ENCODE assay signal across 8 cellular contexts in the genomic region with DNA sequence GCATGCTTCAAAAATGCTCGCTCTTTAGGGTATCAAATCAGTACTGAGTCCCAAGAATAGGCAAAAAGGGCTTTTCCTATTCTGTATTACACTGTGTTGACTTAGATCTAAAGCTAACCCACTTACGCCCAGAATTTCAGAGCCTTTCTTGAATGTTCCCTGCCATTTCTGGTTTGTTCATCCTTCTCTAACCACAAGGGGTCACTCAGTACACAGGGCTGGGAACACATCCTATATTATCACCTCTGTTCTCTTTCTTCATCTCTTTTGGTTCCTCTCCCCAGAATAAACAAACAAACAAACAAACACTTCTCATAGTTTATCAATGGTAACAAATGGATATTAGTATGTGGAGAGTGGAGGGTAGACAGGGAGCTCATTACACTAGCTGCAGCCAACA. TPM values are rescaled to one million over a fixed set of nuclear protein-coding genes. Genes with fewer than 3 reads are reported as not detected.
DNase-seq lines count a peak whose midpoint lies in the region; ATAC-seq and TF ChIP-seq lines count a peak whose summit lies in the region.

No MANE protein-coding gene starts in this region.

- WGBS in SK-N-SH (ENCODE audit: low lambda C conversion rate) = 25% methylated on average over 2 of the region's 2 CpGs

- no peak for TF ChIP-seq EP300 in SK-N-SH (IDR thresholded peaks at IDR 0.05; ENCODE audit: borderline replicate concordance in 1 of 2, low read depth in 1 of 2, low read length in 1 of 2)

- no peak overlapping the region for H3K4me2 ChIP-seq in SK-N-SH

- H3K4me3 Mint-ChIP-seq in T-helper 17 cell = no peak overlapping the region

- no peak overlapping the region for H3K27ac Mint-ChIP-seq in T-helper 17 cell

- no peak overlapping the region; a peak in 1 of 4 replicates for H3K4me3 ChIP-seq in SK-N-SH (ENCODE audit: low read depth in 2 of 2, low read length in 1 of 2)

- TF ChIP-seq CTCF in SK-N-SH (IDR thresholded peaks at IDR 0.05) = peak; percentile 72

- no peaks in the 10 kb centered on the region for H3F3A ChIP-seq in SK-N-SH (replicated peaks; ENCODE audit: insufficient read depth)

- no peak for ATAC-seq in HG03342 (IDR thresholded peaks at IDR 0.05; ENCODE audit: unreplicated experiment)
- ATAC-seq in sciatic nerve = no peak
- no peak for ATAC-seq in T-helper 17 cell

- H3K36me3 Mint-ChIP-seq in T-helper 17 cell (ENCODE audit: low read depth) = no peaks in the 10 kb centered on the region

- TF ChIP-seq RAD21 in SK-N-SH (IDR thresholded peaks at IDR 0.05; ENCODE audit: low read length) = peak; percentile 83

- DNase-seq in DMS53 (lab: John Stamatoyannopoulos, UW) (peak; percentile 65), HuH-7.5 (ENCODE audit: low spot score) (peak; percentile 2), SK-N-SH (peak; percentile 36), hepatic stellate cell (ENCODE audit: low spot score) (peak; percentile 4), sciatic nerve (ENCODE audit: low spot score) (no peak), T-helper 17 cell (no peak)
- DNase-seq in stimulated activated CD4-positive, alpha-beta T cell treated with anti-CD3 and anti-CD28 coated beads, Interleukin-2, amount 100 ng/mL, for 24 hours = no peak

- H3K9me3 ChIP-seq in SK-N-SH (no peaks in the 10 kb centered on the region), T-helper 17 cell (ENCODE audit: control insufficient read depth, low read length, poor library complexity, severe bottlenecking) (no peaks in the 10 kb centered on the region)

- H3K79me2 ChIP-seq in SK-N-SH (ENCODE audit: insufficient read depth) = no peaks in the 10 kb centered on the region

- POLR2A ChIA-PET in SK-N-SH (lab: Yijun Ruan, JAX) = no interaction called here

- no peaks in the 10 kb centered on the region for H3K4me1 ChIP-seq in SK-N-SH (ENCODE audit: control insufficient read depth in 1 of 2, insufficient read depth in 2 of 2, low read depth in 1 of 2, low read length in 1 of 2)

- CTCF ChIA-PET in SK-N-SH (lab: Yijun Ruan, JAX) = interaction anchor here (0.6 to 2.5 kb wide), 20 partner anchors 9 to 869 kb away, joined by 3 to 11 read pairs (median 4); partner anchors contain the start of gene NCBP2L

- peaks cover 6% of the 10 kb centered on the region for H3K27me3 ChIP-seq in SK-N-SH (ENCODE audit: insufficient read depth)

- intact Hi-C loops in sciatic nerve (cut with DNase I) = no loop called here

- no peaks in the 10 kb centered on the region for H3K27me3 Mint-ChIP-seq in T-helper 17 cell

- H3K36me3 ChIP-seq in SK-N-SH (replicated peaks in 1 of 2; ENCODE audit: control insufficient read depth in 1 of 2, insufficient read depth in 2 of 2, low read length in 1 of 2) = no peaks in the 10 kb centered on the region

- no peaks in the 10 kb centered on the region for H3K4me1 Mint-ChIP-seq in T-helper 17 cell

- H2AFZ ChIP-seq in SK-N-SH (ENCODE audit: low read depth) = no peak overlapping the region

- no peak overlapping the region for H3K9ac ChIP-seq in SK-N-SH

- no peaks in the 10 kb centered on the region for H3K9me2 ChIP-seq in SK-N-SH

- no peak overlapping the region for H3K27ac ChIP-seq in SK-N-SH (ENCODE audit: low read depth in 2 of 2, low read length in 1 of 2)

- H4K20me1 ChIP-seq in SK-N-SH (ENCODE audit: insufficient read depth) = no peaks in the 10 kb centered on the region

TF ChIP-seq in SK-N-SH, 30 proteins besides CTCF, POLR2A, EP300 and RAD21:
- TF ChIP-seq FOSL2 (IDR thresholded peaks at IDR 0.05; ENCODE audit: borderline replicate concordance, low read depth) = no peak
- no peak for TF ChIP-seq TEAD4 (IDR thresholded peaks at IDR 0.05; ENCODE audit: borderline replicate concordance, insufficient read depth)
- TF ChIP-seq RCOR1 (IDR thresholded peaks at IDR 0.05; ENCODE audit: low read length) = no peak
- TF ChIP-seq SMC3 (IDR thresholded peaks at IDR 0.05; ENCODE audit: low read depth, low read length) = peak; percentile 60

RNA-seq across cellular contexts. Expression of gene MORC4, which starts 25.5 kb away (rescaled TPM):
- 12.5 and 13.7 TPM in 2 replicates for polyA plus RNA-seq in SK-N-SH (2012; rRNA removed)
- polyA plus RNA-seq in SK-N-SH (2012; cell fraction: cytosol; rRNA removed) = 15.2 and 16.1 TPM in 2 replicates
- polyA plus RNA-seq in SK-N-SH (2012; cell fraction: nucleus; rRNA removed) = 11.4 and 20.1 TPM in 2 replicates
- 17.1 TPM for total RNA-seq in sciatic nerve
- 1 to 10 TPM; 7.6 to 8.2 TPM for total RNA-seq in T-helper 17 cell

Comparison
In these comparisons a context has a peak if more than half of its experiments do, and no peak if none do; other contexts are left out.
1. DNase-seq: peak in DMS53 (single experiment), HuH-7.5 (single experiment), SK-N-SH (single experiment) and hepatic stellate cell (single experiment); none in stimulated activated CD4-positive, alpha-beta T cell treated with anti-CD3 and anti-CD28 coated beads, Interleukin-2, amount 100 ng/mL, for 24 hours (0 of 2), sciatic nerve (single experiment) and T-helper 17 cell (0 of 3).